ENCODE assay signal across 2 cellular contexts in the genomic region with DNA sequence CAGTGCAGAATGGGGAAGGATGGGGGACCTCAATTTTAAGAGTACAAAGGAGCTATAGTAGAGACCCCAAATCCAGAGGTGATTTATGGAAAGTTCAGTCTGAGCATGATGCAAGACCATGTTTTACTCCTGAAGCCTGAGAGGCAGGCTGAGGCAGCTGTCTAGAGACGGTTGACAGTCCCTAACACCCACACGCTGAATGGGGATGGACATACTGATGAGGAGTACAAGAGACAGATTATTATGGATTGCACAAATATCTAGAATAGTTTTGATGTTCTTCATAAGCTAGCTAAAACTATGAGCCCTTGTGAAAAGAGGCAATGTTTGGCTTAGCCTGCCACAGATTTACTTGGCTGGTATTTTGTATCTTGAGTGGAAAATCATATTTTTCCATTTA.
TF ChIP-seq lines count a peak whose summit lies in the region.

No MANE protein-coding gene starts in this region.

TF ChIP-seq in SK-N-SH treated with all-trans-retinoic acid at 6 μM for 48 hours, 23 proteins besides CTCF, POLR2A, EP300 and RAD21 (continued from another document):
- TF ChIP-seq, protein P1, sequence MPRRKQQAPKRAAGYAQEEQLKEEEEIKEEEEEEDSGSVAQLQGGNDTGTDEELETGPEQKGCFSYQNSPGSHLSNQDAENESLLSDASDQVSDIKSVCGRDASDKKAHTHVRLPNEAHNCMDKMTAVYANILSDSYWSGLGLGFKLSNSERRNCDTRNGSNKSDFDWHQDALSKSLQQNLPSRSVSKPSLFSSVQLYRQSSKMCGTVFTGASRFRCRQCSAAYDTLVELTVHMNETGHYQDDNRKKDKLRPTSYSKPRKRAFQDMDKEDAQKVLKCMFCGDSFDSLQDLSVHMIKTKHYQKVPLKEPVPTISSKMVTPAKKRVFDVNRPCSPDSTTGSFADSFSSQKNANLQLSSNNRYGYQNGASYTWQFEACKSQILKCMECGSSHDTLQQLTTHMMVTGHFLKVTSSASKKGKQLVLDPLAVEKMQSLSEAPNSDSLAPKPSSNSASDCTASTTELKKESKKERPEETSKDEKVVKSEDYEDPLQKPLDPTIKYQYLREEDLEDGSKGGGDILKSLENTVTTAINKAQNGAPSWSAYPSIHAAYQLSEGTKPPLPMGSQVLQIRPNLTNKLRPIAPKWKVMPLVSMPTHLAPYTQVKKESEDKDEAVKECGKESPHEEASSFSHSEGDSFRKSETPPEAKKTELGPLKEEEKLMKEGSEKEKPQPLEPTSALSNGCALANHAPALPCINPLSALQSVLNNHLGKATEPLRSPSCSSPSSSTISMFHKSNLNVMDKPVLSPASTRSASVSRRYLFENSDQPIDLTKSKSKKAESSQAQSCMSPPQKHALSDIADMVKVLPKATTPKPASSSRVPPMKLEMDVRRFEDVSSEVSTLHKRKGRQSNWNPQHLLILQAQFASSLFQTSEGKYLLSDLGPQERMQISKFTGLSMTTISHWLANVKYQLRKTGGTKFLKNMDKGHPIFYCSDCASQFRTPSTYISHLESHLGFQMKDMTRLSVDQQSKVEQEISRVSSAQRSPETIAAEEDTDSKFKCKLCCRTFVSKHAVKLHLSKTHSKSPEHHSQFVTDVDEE (CRISPR knock-in tag; IDR thresholded peaks at IDR 0.05) = no peak
- no peak for TF ChIP-seq BACH2 (CRISPR knock-in tag; IDR thresholded peaks at IDR 0.05; ENCODE audit: borderline replicate concordance)
- TF ChIP-seq SNAI2 (CRISPR knock-in tag; IDR thresholded peaks at IDR 0.05) = no peak
- TF ChIP-seq ZNF565 (CRISPR knock-in tag; conservative IDR thresholded peaks at IDR 0.05; ENCODE audit: low read depth) = no peak
- TF ChIP-seq PPARA (CRISPR knock-in tag; IDR thresholded peaks at IDR 0.05; ENCODE audit: borderline replicate concordance) = no peak
- no peak for TF ChIP-seq GLIS3 (CRISPR knock-in tag; IDR thresholded peaks at IDR 0.05)
- TF ChIP-seq RARB (CRISPR knock-in tag; IDR thresholded peaks at IDR 0.05) = no peak
- no peak for TF ChIP-seq TOX (CRISPR knock-in tag; IDR thresholded peaks at IDR 0.05; ENCODE audit: borderline replicate concordance)
- TF ChIP-seq ZFP30 (CRISPR knock-in tag; IDR thresholded peaks at IDR 0.05) = no peak; the same call in 1 of the 2 replicates

TF ChIP-seq in SK-N-SH, 30 proteins besides CTCF, POLR2A, EP300 and RAD21 (continued from another document):
- TF ChIP-seq, protein P2, sequence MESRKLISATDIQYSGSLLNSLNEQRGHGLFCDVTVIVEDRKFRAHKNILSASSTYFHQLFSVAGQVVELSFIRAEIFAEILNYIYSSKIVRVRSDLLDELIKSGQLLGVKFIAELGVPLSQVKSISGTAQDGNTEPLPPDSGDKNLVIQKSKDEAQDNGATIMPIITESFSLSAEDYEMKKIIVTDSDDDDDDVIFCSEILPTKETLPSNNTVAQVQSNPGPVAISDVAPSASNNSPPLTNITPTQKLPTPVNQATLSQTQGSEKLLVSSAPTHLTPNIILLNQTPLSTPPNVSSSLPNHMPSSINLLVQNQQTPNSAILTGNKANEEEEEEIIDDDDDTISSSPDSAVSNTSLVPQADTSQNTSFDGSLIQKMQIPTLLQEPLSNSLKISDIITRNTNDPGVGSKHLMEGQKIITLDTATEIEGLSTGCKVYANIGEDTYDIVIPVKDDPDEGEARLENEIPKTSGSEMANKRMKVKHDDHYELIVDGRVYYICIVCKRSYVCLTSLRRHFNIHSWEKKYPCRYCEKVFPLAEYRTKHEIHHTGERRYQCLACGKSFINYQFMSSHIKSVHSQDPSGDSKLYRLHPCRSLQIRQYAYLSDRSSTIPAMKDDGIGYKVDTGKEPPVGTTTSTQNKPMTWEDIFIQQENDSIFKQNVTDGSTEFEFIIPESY (IDR thresholded peaks at IDR 0.05; ENCODE audit: borderline replicate concordance, low read depth) = no peak
- TF ChIP-seq IRF3 (IDR thresholded peaks at IDR 0.05; ENCODE audit: low read depth, low read length) = no peak
- TF ChIP-seq POLR2AphosphoS5 (IDR thresholded peaks at IDR 0.05; ENCODE audit: low read depth, low read length) = no peak
- TF ChIP-seq, protein P3, sequence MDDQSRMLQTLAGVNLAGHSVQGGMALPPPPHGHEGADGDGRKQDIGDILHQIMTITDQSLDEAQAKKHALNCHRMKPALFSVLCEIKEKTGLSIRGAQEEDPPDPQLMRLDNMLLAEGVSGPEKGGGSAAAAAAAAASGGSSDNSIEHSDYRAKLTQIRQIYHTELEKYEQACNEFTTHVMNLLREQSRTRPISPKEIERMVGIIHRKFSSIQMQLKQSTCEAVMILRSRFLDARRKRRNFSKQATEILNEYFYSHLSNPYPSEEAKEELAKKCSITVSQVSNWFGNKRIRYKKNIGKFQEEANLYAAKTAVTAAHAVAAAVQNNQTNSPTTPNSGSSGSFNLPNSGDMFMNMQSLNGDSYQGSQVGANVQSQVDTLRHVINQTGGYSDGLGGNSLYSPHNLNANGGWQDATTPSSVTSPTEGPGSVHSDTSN (IDR thresholded peaks at IDR 0.05) = no peak
- no peak for TF ChIP-seq FOXM1 (IDR thresholded peaks at IDR 0.05; ENCODE audit: low read depth)
